In the genomic region with DNA sequence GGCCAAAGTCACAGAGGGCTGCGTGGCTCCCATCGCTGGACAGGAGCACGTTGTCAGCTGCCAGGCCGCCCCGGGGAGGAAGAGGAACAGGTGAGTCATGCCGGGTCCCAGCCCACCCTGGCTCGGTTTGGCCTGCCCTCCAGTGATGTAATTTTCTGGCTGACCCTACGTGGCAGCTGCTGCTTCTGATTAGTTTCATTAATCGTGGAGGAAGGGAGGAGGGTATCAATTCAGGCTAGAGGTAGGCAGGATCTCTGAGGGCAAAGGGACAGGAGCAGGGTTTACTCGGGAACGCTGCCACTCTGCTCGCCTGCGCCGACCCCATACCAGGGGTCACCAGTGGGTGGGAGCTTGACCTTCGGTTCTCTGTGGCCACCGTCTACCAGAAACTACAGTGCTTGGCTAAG, we compare ENCODE assay signal across 27 cellular contexts. TPM values are rescaled to one million over a fixed set of nuclear protein-coding genes. Genes with fewer than 3 reads are reported as not detected.
DNase-seq lines count a peak whose midpoint lies in the region; ATAC-seq and TF ChIP-seq lines count a peak whose summit lies in the region.
"Had no signal": no experiment of that assay in that cellular context is flagged by ENCODE, and none has a peak within 500 bp of the region (broad histone marks: within the 10 kb centered on the region; RNA-seq: fewer than 3 reads in every experiment).

No MANE protein-coding gene starts in this region.

- no peak overlapping the region for H3K14ac ChIP-seq in H9 (ENCODE audit: insufficient read depth, low read length)

- no peak for DNase-seq in activated CD4-positive, alpha-beta T cell treated with anti-CD3 and anti-CD28 coated beads for 36 hours
- DNase-seq in activated CD4-positive, alpha-beta T cell treated with anti-CD3 and anti-CD28 coated beads for 1 hour: no peak
- DNase-seq in H9 (no peak), lung microvascular endothelial cell (ENCODE audit: low read depth in 2 of 2) (peak; percentile 72 to 80), AML-193 (lab: John Stamatoyannopoulos, UW) (no peak), A172 (ENCODE audit: low spot score) (no peak)
- no peak for DNase-seq in activated T-helper 2 cell treated with anti-CD3 and anti-CD28 coated beads, Interferon-gamma antibody, Interleukin-2, Interleukin-4, amounts not matched to agents 10 μg/mL and 5 μg/mL and 100 μg/mL, durations not matched to agents 14 hours and 24 hours and 36 hours (ENCODE audit: low spot score)
- DNase-seq: activated CD4-positive, alpha-beta T cell treated with anti-CD3 and anti-CD28 coated beads for 48 hours; activated effector memory CD4-positive, alpha-beta T cell treated with Interleukin-2 at 50 U/mL for 16 hours; cortex of kidney; DMS79; head of caudate nucleus; NCI-H1048; NCI-H2029; NCI-H345; OCI-M1; stimulated activated CD4-positive, alpha-beta T cell treated with anti-CD3 and anti-CD28 coated beads, Interleukin-2, amount 100 ng/mL, for 24 hours; stimulated activated naive CD4-positive, alpha-beta T cell; T-cell had no signal

- H3K18ac ChIP-seq in H9 (ENCODE audit: insufficient read length, low read depth, low read length): no peak overlapping the region

- no peak overlapping the region for H2BK20ac ChIP-seq in H9 (ENCODE audit: low read depth, low read length, poor library complexity, severe bottlenecking)

- H4K8ac ChIP-seq in H9 (replicated peaks; ENCODE audit: insufficient read length, low read depth, low read length): no peak overlapping the region

- H2BK5ac ChIP-seq in H9 (ENCODE audit: insufficient read length, low read length): no peak overlapping the region

- H3K4me2 ChIP-seq in H9 (ENCODE audit: insufficient read depth, insufficient read length, low read length): no peak overlapping the region
- H3K4me2 ChIP-seq: KMS-11, neural progenitor cell had no signal

- no peak overlapping the region for H3K4ac ChIP-seq in H9 (ENCODE audit: low read depth, low read length)

- H3K9me3 ChIP-seq in H9 (ENCODE audit: control insufficient read depth, low read depth, low read length) (no peaks in the 10 kb centered on the region), gastroesophageal sphincter (no peaks in the 10 kb centered on the region)
- H3K9me3 ChIP-seq: left lung, thoracic aorta had no signal

- no peak overlapping the region for H4K5ac ChIP-seq in H9 (ENCODE audit: insufficient read length, low read depth, low read length)

- H4K20me1 ChIP-seq in H9 (ENCODE audit: control insufficient read depth, insufficient read depth, insufficient read length): no peaks in the 10 kb centered on the region

- CTCF ChIA-PET in activated CD4-positive, alpha-beta T cell treated with anti-CD3 and anti-CD28 coated beads for 36 hours (lab: Charles Lee): interaction anchor here (1.1 to 5.8 kb wide), 3 partner anchors 54 to 122 kb away, joined by 3 to 167 read pairs (median 38); no protein-coding TSS in a partner anchor

- no peak overlapping the region for H2AFZ ChIP-seq in H9 (ENCODE audit: low read length)
- H2AFZ ChIP-seq: neural progenitor cell had no signal

- no peak overlapping the region for H3K4me3 Mint-ChIP-seq in activated CD4-positive, alpha-beta T cell treated with anti-CD3 and anti-CD28 coated beads for 36 hours
- no peak overlapping the region for H3K4me3 Mint-ChIP-seq in H9
- H3K4me3 Mint-ChIP-seq in activated T-helper 2 cell treated with anti-CD3 and anti-CD28 coated beads, Interferon-gamma antibody, Interleukin-2, Interleukin-4, amounts not matched to agents 10 μg/mL and 5 μg/mL and 100 μg/mL, durations not matched to agents 14 hours and 24 hours and 36 hours (ENCODE audit: low read depth): no peak overlapping the region
- H3K4me3 Mint-ChIP-seq: neural progenitor cell, T-cell had no signal

- no peak overlapping the region for H3K9ac ChIP-seq in H9 (ENCODE audit: extremely low read depth, insufficient read length, low read length)
- H3K9ac ChIP-seq: KMS-11, neural progenitor cell had no signal

- H3K23ac ChIP-seq in H9 (ENCODE audit: insufficient read length, low read depth, low read length): no peak overlapping the region

- TF ChIP-seq POLR2A in gastroesophageal sphincter (IDR thresholded peaks at IDR 0.05): no peak

- WGBS in H9 (ENCODE audit: extremely low coverage, insufficient read length, low lambda C conversion rate): no CpG with 5 or more reads among the region's 16 CpGs
- WGBS in gastroesophageal sphincter (ENCODE audit: low coverage in 1 of 2), 2 donors: 63% methylated on average over 6 of the region's 16 CpGs; no CpG with 5 or more reads in 1 of the 2 donors

- H3K4me1 Mint-ChIP-seq in activated CD4-positive, alpha-beta T cell treated with anti-CD3 and anti-CD28 coated beads for 36 hours: peaks cover 29% of the 10 kb centered on the region
- H3K4me1 Mint-ChIP-seq in H9: peaks cover 7 to 14% of the 10 kb centered on the region in 2 experiments
- peaks cover 24% of the 10 kb centered on the region for H3K4me1 Mint-ChIP-seq in activated T-helper 2 cell treated with anti-CD3 and anti-CD28 coated beads, Interferon-gamma antibody, Interleukin-2, Interleukin-4, amounts not matched to agents 10 μg/mL and 5 μg/mL and 100 μg/mL, durations not matched to agents 14 hours and 24 hours and 36 hours (ENCODE audit: low read depth)

- H3K27ac Mint-ChIP-seq in activated CD4-positive, alpha-beta T cell treated with anti-CD3 and anti-CD28 coated beads for 36 hours: peak overlapping the region; percentile 58
- H3K27ac Mint-ChIP-seq in H9: peak overlapping the region in 2 of 3 experiments; percentile 9 to 75; a peak in 2 of 7 replicates
- peak overlapping the region; percentile 49 for H3K27ac Mint-ChIP-seq in activated T-helper 2 cell treated with anti-CD3 and anti-CD28 coated beads, Interferon-gamma antibody, Interleukin-2, Interleukin-4, amounts not matched to agents 10 μg/mL and 5 μg/mL and 100 μg/mL, durations not matched to agents 14 hours and 24 hours and 36 hours
- H3K27ac Mint-ChIP-seq: T-cell had no signal

- H2BK120ac ChIP-seq in H9 (ENCODE audit: low read depth, low read length, poor library complexity, severe bottlenecking): no peak overlapping the region

- no peaks in the 10 kb centered on the region for H3K27me3 Mint-ChIP-seq in activated CD4-positive, alpha-beta T cell treated with anti-CD3 and anti-CD28 coated beads for 36 hours
- no peaks in the 10 kb centered on the region for H3K27me3 Mint-ChIP-seq in H9 (ENCODE audit: low read depth)
- H3K27me3 Mint-ChIP-seq in activated T-helper 2 cell treated with anti-CD3 and anti-CD28 coated beads, Interferon-gamma antibody, Interleukin-2, Interleukin-4, amounts not matched to agents 10 μg/mL and 5 μg/mL and 100 μg/mL, durations not matched to agents 14 hours and 24 hours and 36 hours (ENCODE audit: low read depth): no peaks in the 10 kb centered on the region
- H3K27me3 Mint-ChIP-seq: T-cell had no signal

- H2BK15ac ChIP-seq in H9 (ENCODE audit: low read depth, low read length): no peak overlapping the region

- H4K91ac ChIP-seq in H9 (ENCODE audit: insufficient read length, low read depth, low read length): no peak overlapping the region

- intact Hi-C loops in activated CD4-positive, alpha-beta T cell treated with anti-CD3 and anti-CD28 coated beads for 36 hours (cut with DNase I, micrococcal nuclease): no loop called here
- intact Hi-C loops in activated T-helper 2 cell treated with anti-CD3 and anti-CD28 coated beads, Interferon-gamma antibody, Interleukin-2, Interleukin-4, amounts not matched to agents 10 μg/mL and 5 μg/mL and 100 μg/mL, durations not matched to agents 14 hours and 24 hours and 36 hours (cut with micrococcal nuclease): no loop called here

- no peaks in the 10 kb centered on the region for H3K27me3 ChIP-seq in H9 (ENCODE audit: insufficient read depth, low read length)
- no peaks in the 10 kb centered on the region for H3K27me3 ChIP-seq in gastroesophageal sphincter
- H3K27me3 ChIP-seq: left lung, neural progenitor cell had no signal

- no peaks in the 10 kb centered on the region for H3K23me2 ChIP-seq in H9 (ENCODE audit: insufficient read length, low read depth, low read length, poor library complexity, severe bottlenecking)

- H3K56ac ChIP-seq in H9 (ENCODE audit: insufficient read length, low read depth, low read length): no peak overlapping the region

- H3T11ph ChIP-seq in H9 (ENCODE audit: low read length): no peak overlapping the region

- no peak overlapping the region for H2AK5ac ChIP-seq in H9 (ENCODE audit: insufficient read length, low read length)

- H3K4me3 ChIP-seq in gastroesophageal sphincter: no peak overlapping the region
- H3K4me3 ChIP-seq: left lung, neural progenitor cell, skin epidermis, thoracic aorta had no signal

- no peaks in the 10 kb centered on the region for H3K4me1 ChIP-seq in H9 (ENCODE audit: insufficient read depth, low read length)
- H3K4me1 ChIP-seq in gastroesophageal sphincter: peaks cover 0 to 46% (median 6%) of the 10 kb centered on the region in 3 donors
- H3K4me1 ChIP-seq: neural progenitor cell had no signal

- no peaks in the 10 kb centered on the region for H3K79me2 ChIP-seq in H9 (ENCODE audit: insufficient read depth, low read length)

- no peaks in the 10 kb centered on the region for H3K79me1 ChIP-seq in H9 (ENCODE audit: insufficient read depth, low read depth, low read length, poor library complexity, severe bottlenecking)

- peaks cover 0 to 61% of the 10 kb centered on the region in 2 donors for H3K36me3 ChIP-seq in gastroesophageal sphincter
- H3K36me3 ChIP-seq: neural progenitor cell had no signal

- POLR2A ChIA-PET in activated CD4-positive, alpha-beta T cell treated with anti-CD3 and anti-CD28 coated beads for 36 hours (lab: Charles Lee): no interaction called here

- ATAC-seq in activated CD4-positive, alpha-beta T cell treated with anti-CD3 and anti-CD28 coated beads for 36 hours: no peak
- no peak for ATAC-seq in gastroesophageal sphincter
- ATAC-seq: left lung, T-cell had no signal

- no peak for TF ChIP-seq EP300 in gastroesophageal sphincter (IDR thresholded peaks at IDR 0.05)

- no peak for TF ChIP-seq CTCF in H9 (conservative IDR thresholded peaks at IDR 0.05)
- no peak for TF ChIP-seq CTCF in gastroesophageal sphincter (IDR thresholded peaks at IDR 0.05)

- no peaks in the 10 kb centered on the region for H3K9me3 Mint-ChIP-seq in activated CD4-positive, alpha-beta T cell treated with anti-CD3 and anti-CD28 coated beads for 36 hours (ENCODE audit: low read depth)
- no peaks in the 10 kb centered on the region for H3K9me3 Mint-ChIP-seq in H9
- H3K9me3 Mint-ChIP-seq in activated T-helper 2 cell treated with anti-CD3 and anti-CD28 coated beads, Interferon-gamma antibody, Interleukin-2, Interleukin-4, amounts not matched to agents 10 μg/mL and 5 μg/mL and 100 μg/mL, durations not matched to agents 14 hours and 24 hours and 36 hours: no peaks in the 10 kb centered on the region
- H3K9me3 Mint-ChIP-seq: neural progenitor cell, T-cell had no signal

- H2BK12ac ChIP-seq in H9 (ENCODE audit: insufficient read length, low read depth, low read length): no peak overlapping the region

- no peak overlapping the region for H3K27ac ChIP-seq in H9 (ENCODE audit: insufficient read length, low read depth, low read length)
- peak overlapping the region in 2 of 4 donors; percentile 19 to 38 for H3K27ac ChIP-seq in gastroesophageal sphincter
- H3K27ac ChIP-seq: 22Rv1, KMS-11, left lung, neural progenitor cell, thoracic aorta had no signal

- peaks cover 64% of the 10 kb centered on the region for H3K36me3 Mint-ChIP-seq in activated CD4-positive, alpha-beta T cell treated with anti-CD3 and anti-CD28 coated beads for 36 hours (ENCODE audit: low read depth)
- peaks cover 10 to 24% (median 22%) of the 10 kb centered on the region in 3 experiments; a peak in 6 of 7 replicates for H3K36me3 Mint-ChIP-seq in H9 (ENCODE audit: insufficient read depth in 1 of 3, low read depth in 3 of 3)
- peaks cover 63% of the 10 kb centered on the region for H3K36me3 Mint-ChIP-seq in activated T-helper 2 cell treated with anti-CD3 and anti-CD28 coated beads, Interferon-gamma antibody, Interleukin-2, Interleukin-4, amounts not matched to agents 10 μg/mL and 5 μg/mL and 100 μg/mL, durations not matched to agents 14 hours and 24 hours and 36 hours (ENCODE audit: low read depth)

RNA-seq across cellular contexts. Expression of a gene that starts 11.7 kb away (rescaled TPM):
- under 1 TPM; 0.21 to 0.25 TPM for total RNA-seq in activated CD4-positive, alpha-beta T cell treated with anti-CD3 and anti-CD28 coated beads for 36 hours
- total RNA-seq in H9 (2021) (0.42 and 0.81 TPM in 2 replicates), lung microvascular endothelial cell (not detected in 2 replicates), gastroesophageal sphincter (not detected)
- total RNA-seq in activated T-helper 2 cell treated with anti-CD3 and anti-CD28 coated beads, Interferon-gamma antibody, Interleukin-2, Interleukin-4, amounts not matched to agents 10 μg/mL and 5 μg/mL and 100 μg/mL, durations not matched to agents 14 hours and 24 hours and 36 hours: 0.37 and 0.67 TPM in 2 replicates
- not detected in 2 replicates for total RNA-seq in A172 (2014; rRNA removed; shearing (Covaris generic))
- total RNA-seq: left lung, posterior vena cava, thoracic aorta had no signal

RNA-seq across cellular contexts. Expression of a gene that starts 43.3 kb away (rescaled TPM):
- total RNA-seq in activated CD4-positive, alpha-beta T cell treated with anti-CD3 and anti-CD28 coated beads for 36 hours: 10 to 100 TPM; 50.3 to 52.5 TPM
- total RNA-seq in H9 (2021) (7.6 and 7.8 TPM in 2 replicates), lung microvascular endothelial cell (1.1 and 1.8 TPM in 2 replicates), gastroesophageal sphincter (10 to 100 TPM in 3 of 4 donors, 1 to 10 TPM in 1; 8.5 to 17.5 (median 13.5) TPM)
- 45.6 and 49.5 TPM in 2 replicates for total RNA-seq in activated T-helper 2 cell treated with anti-CD3 and anti-CD28 coated beads, Interferon-gamma antibody, Interleukin-2, Interleukin-4, amounts not matched to agents 10 μg/mL and 5 μg/mL and 100 μg/mL, durations not matched to agents 14 hours and 24 hours and 36 hours
- total RNA-seq in A172 (2014; rRNA removed; shearing (Covaris generic)): 24.8 and 35.5 TPM in 2 replicates

RNA-seq across cellular contexts. Expression of a gene that starts 51.9 kb away (rescaled TPM):
- 100 to 1,000 TPM; 268 to 295 TPM for total RNA-seq in activated CD4-positive, alpha-beta T cell treated with anti-CD3 and anti-CD28 coated beads for 36 hours
- total RNA-seq in H9 (2021) (6.3 and 6.9 TPM in 2 replicates), lung microvascular endothelial cell (0.65 and 0.79 TPM in 2 replicates), gastroesophageal sphincter (10 to 100 TPM; 12.0 to 21.9 (median 14.9) TPM)
- total RNA-seq in activated T-helper 2 cell treated with anti-CD3 and anti-CD28 coated beads, Interferon-gamma antibody, Interleukin-2, Interleukin-4, amounts not matched to agents 10 μg/mL and 5 μg/mL and 100 μg/mL, durations not matched to agents 14 hours and 24 hours and 36 hours: 469 and 475 TPM in 2 replicates
- 36.3 and 44.8 TPM in 2 replicates for total RNA-seq in A172 (2014; rRNA removed; shearing (Covaris generic))

Comparison
In these comparisons a context has a peak if more than half of its experiments do, and no peak if none do; other contexts are left out.
1. DNase-seq: peak in lung microvascular endothelial cell (2 of 2); none in activated CD4-positive, alpha-beta T cell treated with anti-CD3 and anti-CD28 coated beads for 36 hours (single experiment), activated CD4-positive, alpha-beta T cell treated with anti-CD3 and anti-CD28 coated beads for 1 hour (single experiment), H9 (single experiment), activated T-helper 2 cell treated with anti-CD3 and anti-CD28 coated beads, Interferon-gamma antibody, Interleukin-2, Interleukin-4, amounts not matched to agents 10 μg/mL and 5 μg/mL and 100 μg/mL, durations not matched to agents 14 hours and 24 hours and 36 hours (single experiment), AML-193 (0 of 2) and A172 (single experiment).
2. Peak in every context shown above with its lines, with median percentiles within 50 percentile points of each other: H3K27ac Mint-ChIP-seq.